8 cellular contexts compared by ENCODE assay signal in the genomic region with DNA sequence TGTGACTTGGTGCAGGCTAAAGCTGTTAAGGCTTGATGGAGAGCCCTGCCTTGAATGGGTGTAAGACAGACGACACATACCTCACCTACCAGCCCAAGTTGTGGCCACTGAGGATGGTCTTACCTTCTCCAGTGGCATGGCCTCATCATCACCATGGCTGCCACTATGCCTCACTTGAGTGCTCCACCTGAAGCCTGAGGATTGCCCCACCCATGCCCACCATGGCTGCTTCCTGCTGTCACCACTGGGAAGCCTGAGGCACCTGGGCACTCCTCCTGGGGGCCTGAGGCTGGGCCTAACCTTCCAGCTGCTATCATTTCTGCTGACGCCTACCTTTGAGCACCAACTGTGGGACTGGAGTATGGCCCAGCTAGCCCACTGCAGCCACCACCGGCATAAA.
"Had no signal": no experiment of that assay in that cellular context is flagged by ENCODE, and none has a peak within 500 bp of the region (broad histone marks: within the 10 kb centered on the region; RNA-seq: fewer than 3 reads in every experiment).

No MANE protein-coding gene starts in this region.

- H3K27me3 Mint-ChIP-seq: IgD-negative memory B cell had no signal

- DNase-seq: GM23248, GOT3, H7, HCEC 1CT, KBM-7 had no signal

- H3K4me1 Mint-ChIP-seq: IgD-negative memory B cell had no signal

- H3K4me3 ChIP-seq: GM23248 had no signal

- H3K4me3 Mint-ChIP-seq: IgD-negative memory B cell had no signal

- H3K27ac ChIP-seq: GM23248, HL-60 had no signal

- ATAC-seq: HepG2 had no signal

- H3K36me3 Mint-ChIP-seq: IgD-negative memory B cell had no signal

- H3K27ac Mint-ChIP-seq: IgD-negative memory B cell had no signal
